Comparison of ENCODE assay signal across 8 cellular contexts in genomic region chr22:41620646-41621098, GRCh38. TPM values are rescaled to one million over a fixed set of nuclear protein-coding genes. Genes with fewer than 3 reads are reported as not detected.
A peak's percentile ranks its signal among the peaks of the same experiment; 100 is the strongest.
DNase-seq lines count a peak whose midpoint lies in the region; TF ChIP-seq lines count a peak whose summit lies in the region.

Gene DESI1, minus strand, starts transcription at chr22:41621043. Its CDS starts 204 bp downstream, at chr22:41620839.

- DNase-seq in NCI-H82 (lab: John Stamatoyannopoulos, UW) (peak; percentile 71), NCI-H82 treated with DMSO at 0.1 percent for 48 hours (lab: John Stamatoyannopoulos, UW; ENCODE audit: unreplicated experiment) (no peak), HFF-Myc (ENCODE audit: extremely low read depth, low read depth) (no peak), NCI-H460 (ENCODE audit: extremely low read depth, low read depth) (no peak), colonic mucosa (no peak), medulla oblongata (ENCODE audit: extremely low spot score) (peak; percentile 27), tibial nerve (ENCODE audit: low spot score in 2 of 2) (peak in 1 of 2 donors; percentile 24)
- no peak for DNase-seq in stimulated activated CD4-positive, alpha-beta T cell treated with anti-CD3 and anti-CD28 coated beads, Interleukin-4, amount 100 ng/mL, for 24 hours

- H3K4me1 ChIP-seq in colonic mucosa: peaks cover 17% of the 10 kb centered on the region
- peaks cover 0 to 49% (median 18%) of the 10 kb centered on the region in 4 donors for H3K4me1 ChIP-seq in tibial nerve

- H3K4me3 ChIP-seq in HFF-Myc (replicated peaks; ENCODE audit: low read depth, low read length) (peak within 1 kb of the TSS; percentile 70), colonic mucosa (peak within 1 kb of the TSS; percentile 98), tibial nerve (peak within 1 kb of the TSS; percentile 76 to 88 (median 82))

- H3K27me3 ChIP-seq in colonic mucosa (no peaks in the 10 kb centered on the region), tibial nerve (no peaks in the 10 kb centered on the region)

- peak within 1 kb of the TSS; percentile 94 to 97 for H3K9ac ChIP-seq in colonic mucosa (ENCODE audit: low read depth in 2 of 2, low read length in 2 of 2)

- peak in 1 of 2 donors; percentile 33 for TF ChIP-seq POLR2A in tibial nerve (IDR thresholded peaks at IDR 0.05)

- peak within 1 kb of the TSS; percentile 94 for H3K27ac ChIP-seq in colonic mucosa
- H3K27ac ChIP-seq in tibial nerve: peak within 1 kb of the TSS; percentile 91 to 97 (median 95)

- H3K36me3 ChIP-seq in colonic mucosa: peaks cover 7% of the 10 kb centered on the region
- H3K36me3 ChIP-seq in tibial nerve: peaks cover 0 to 30% (median 5%) of the 10 kb centered on the region in 3 donors

- no peak for TF ChIP-seq CTCF in HFF-Myc (IDR thresholded peaks at IDR 0.05; ENCODE audit: low read depth, low read length, missing control alignments)
- no peak for TF ChIP-seq CTCF in colonic mucosa (IDR thresholded peaks at IDR 0.05)
- TF ChIP-seq CTCF in tibial nerve (IDR thresholded peaks at IDR 0.05): no peak

- no peaks in the 10 kb centered on the region for H3K9me3 ChIP-seq in colonic mucosa
- no peaks in the 10 kb centered on the region for H3K9me3 ChIP-seq in tibial nerve

- no peak for TF ChIP-seq EP300 in tibial nerve (IDR thresholded peaks at IDR 0.05)

- intact Hi-C loops in colonic mucosa (cut with DNase I): no loop called here

- WGBS in tibial nerve, 2 donors: 0% methylated on average over 6 to 36 of the region's 39 CpGs

RNA-seq across cellular contexts. Expression of gene DESI1, which starts in this region (rescaled TPM):
- total RNA-seq in NCI-H460 (2014; rRNA removed; shearing (Covaris generic)): 26.3 and 32.4 TPM in 2 replicates
- polyA plus RNA-seq in NCI-H460 (2014; cell fraction: nucleus; rRNA removed): 38.4 and 44.4 TPM in 2 replicates
- total RNA-seq in colonic mucosa (10 to 100 TPM; 19.2 to 32.1 TPM), tibial nerve (10 to 100 TPM; 16.5 to 24.6 (median 19.2) TPM)

Comparison
In these comparisons a context has a peak if more than half of its experiments do, and no peak if none do; other contexts are left out.
1. DNase-seq: peak in NCI-H82 (single experiment) and medulla oblongata (single experiment); none in NCI-H82 treated with DMSO at 0.1 percent for 48 hours (single experiment), HFF-Myc (single experiment), NCI-H460 (single experiment), colonic mucosa (single experiment) and stimulated activated CD4-positive, alpha-beta T cell treated with anti-CD3 and anti-CD28 coated beads, Interleukin-4, amount 100 ng/mL, for 24 hours (single experiment).
2. Peak in every context shown above with its lines, with median percentiles within 50 percentile points of each other: H3K4me3 ChIP-seq.